In genomic region chr22:46593211-46593676, GRCh38 we compare ENCODE assay signal across 11 cellular contexts. TPM values are rescaled to one million over a fixed set of nuclear protein-coding genes. Genes with fewer than 3 reads are reported as not detected.
A peak's percentile ranks its signal among the peaks of the same experiment; 100 is the strongest.
DNase-seq lines count a peak whose midpoint lies in the region; ATAC-seq, FAIRE-seq and TF ChIP-seq lines count a peak whose summit lies in the region.
"Had no signal": no experiment of that assay in that cellular context is flagged by ENCODE, and none has a peak within 500 bp of the region (broad histone marks: within the 10 kb centered on the region; RNA-seq: fewer than 3 reads in every experiment).

No MANE protein-coding gene starts in this region.

- TF ChIP-seq EP300 in HepG2 (IDR thresholded peaks at IDR 0.05; ENCODE audit: low read depth in 2 of 2, low read length in 2 of 2): no peak
- TF ChIP-seq EP300 in HepG2 (CRISPR knock-in tag; IDR thresholded peaks at IDR 0.05; ENCODE audit: borderline replicate concordance): no peak

- TF ChIP-seq CTCF in right lobe of liver (IDR thresholded peaks at IDR 0.05) (no peak), HepG2 (CRISPR knock-in tag; IDR thresholded peaks at IDR 0.05) (no peak), lower lobe of right lung (IDR thresholded peaks at IDR 0.05) (no peak)

- H3K36me3 Mint-ChIP-seq in activated CD8-positive, alpha-beta T cell treated with anti-CD3 and anti-CD28 coated beads, Interleukin-2, amount 10 ng/mL, durations not matched to agents 7 days and 5 days (ENCODE audit: low read depth): no peaks in the 10 kb centered on the region
- H3K36me3 Mint-ChIP-seq: CD4-positive, CD25-positive, alpha-beta regulatory T cell had no signal

- peak overlapping the region; percentile 69 for H3K4me3 Mint-ChIP-seq in activated CD8-positive, alpha-beta T cell treated with anti-CD3 and anti-CD28 coated beads, Interleukin-2, amount 10 ng/mL, durations not matched to agents 7 days and 5 days

- TF ChIP-seq POLR2A in right lobe of liver (IDR thresholded peaks at IDR 0.05): peak; percentile 57
- no peak for TF ChIP-seq POLR2A in HepG2 (IDR thresholded peaks at IDR 0.05; ENCODE audit: insufficient read depth in 1 of 2, low read depth in 2 of 2, low read length in 2 of 2)

- H3K4me3 ChIP-seq in right lobe of liver (no peak overlapping the region), HepG2 (replicated peaks in 1 of 3; ENCODE audit: insufficient read depth in 1 of 3, low read depth in 2 of 3, low read length in 3 of 3) (no peak overlapping the region), lower lobe of right lung (peak overlapping the region; percentile 31)

- no peak overlapping the region for H2AFZ ChIP-seq in HepG2 (ENCODE audit: low read length)

- peak; percentile 31 to 67 (median 55) for ATAC-seq in right lobe of liver
- ATAC-seq in HepG2: no peak
- ATAC-seq in activated CD8-positive, alpha-beta T cell treated with anti-CD3 and anti-CD28 coated beads, Interleukin-2, amount 10 ng/mL, durations not matched to agents 7 days and 5 days: peak; percentile 59
- peak; percentile 48 to 67 for ATAC-seq in lower lobe of right lung
- no peak for ATAC-seq in HG03521 (IDR thresholded peaks at IDR 0.05; ENCODE audit: unreplicated experiment)
- ATAC-seq in GM21447 (IDR thresholded peaks at IDR 0.05; ENCODE audit: unreplicated experiment): no peak

- WGBS in right lobe of liver (ENCODE audit: insufficient coverage, low coverage, low lambda C conversion rate, missing lambda C conversion rate): 85% methylated on average over 12 of the region's 19 CpGs
- WGBS in HepG2 (ENCODE audit: low lambda C conversion rate): 99% methylated on average over 18 of the region's 19 CpGs

- no peaks in the 10 kb centered on the region for H3K79me2 ChIP-seq in HepG2 (ENCODE audit: insufficient read depth, low read length)

- no peaks in the 10 kb centered on the region for H3K27me3 ChIP-seq in right lobe of liver
- H3K27me3 ChIP-seq in HepG2 (ENCODE audit: control insufficient read depth in 1 of 2, insufficient read depth in 2 of 2, low read length in 2 of 2): no peaks in the 10 kb centered on the region
- H3K27me3 ChIP-seq in lower lobe of right lung (ENCODE audit: low read depth): no peaks in the 10 kb centered on the region

- H3K27ac Mint-ChIP-seq in activated CD8-positive, alpha-beta T cell treated with anti-CD3 and anti-CD28 coated beads, Interleukin-2, amount 10 ng/mL, durations not matched to agents 7 days and 5 days: peak overlapping the region; percentile 94

- H3K9me3 ChIP-seq in right lobe of liver (no peaks in the 10 kb centered on the region), HepG2 (ENCODE audit: low read length) (no peaks in the 10 kb centered on the region), lower lobe of right lung (no peaks in the 10 kb centered on the region)

- H3K9ac ChIP-seq in HepG2 (ENCODE audit: insufficient read depth, low read depth, low read length): no peak overlapping the region

- in situ Hi-C loops in HepG2 (cut with HindIII; ENCODE audit: extremely low pct_ligation_motif_present, low pct_unique_long_range_greater_than_20kb): no loop called here

- H3K4me1 ChIP-seq in right lobe of liver (no peaks in the 10 kb centered on the region), HepG2 (ENCODE audit: insufficient read depth, low read length) (no peaks in the 10 kb centered on the region), lower lobe of right lung (peaks cover 49% of the 10 kb centered on the region)

- peak overlapping the region in 2 of 3 donors; percentile 48 to 49 for H3K27ac ChIP-seq in right lobe of liver
- no peak overlapping the region for H3K27ac ChIP-seq in HepG2 (ENCODE audit: extremely low read length, insufficient read depth, low read length)
- peak overlapping the region; percentile 80 for H3K27ac ChIP-seq in lower lobe of right lung

- FAIRE-seq in HepG2 (lab: Jason Lieb, UNC): no peak

- H3K27me3 Mint-ChIP-seq in activated CD8-positive, alpha-beta T cell treated with anti-CD3 and anti-CD28 coated beads, Interleukin-2, amount 10 ng/mL, durations not matched to agents 7 days and 5 days (ENCODE audit: low read depth): peaks cover 2% of the 10 kb centered on the region
- H3K27me3 Mint-ChIP-seq: CD4-positive, CD25-positive, alpha-beta regulatory T cell had no signal

- no peaks in the 10 kb centered on the region for H4K20me1 ChIP-seq in HepG2 (ENCODE audit: insufficient read depth, low read length)

- CTCF ChIA-PET in HepG2 (lab: Yijun Ruan, JAX; ENCODE audit: low intra/inter-chr PET ratio, low total read pairs): no interaction called here
- CTCF ChIA-PET in activated CD8-positive, alpha-beta T cell treated with anti-CD3 and anti-CD28 coated beads, Interleukin-2, amount 10 ng/mL, durations not matched to agents 7 days and 5 days (lab: Charles Lee): no interaction called here

- POLR2A ChIA-PET in HepG2 (lab: Yijun Ruan, JAX): no interaction called here
- POLR2A ChIA-PET in activated CD8-positive, alpha-beta T cell treated with anti-CD3 and anti-CD28 coated beads, Interleukin-2, amount 10 ng/mL, durations not matched to agents 7 days and 5 days (lab: Charles Lee): interaction anchor here (2.2 kb wide), 1 partner anchor 21 kb away, joined by 6 read pairs; no protein-coding TSS in a partner anchor

- H3K36me3 ChIP-seq in right lobe of liver (no peaks in the 10 kb centered on the region), HepG2 (replicated peaks in 1 of 2; ENCODE audit: control insufficient read depth in 1 of 2, insufficient read depth in 2 of 2, low read length in 2 of 2) (no peaks in the 10 kb centered on the region), lower lobe of right lung (no peaks in the 10 kb centered on the region)

- no peak for TF ChIP-seq RAD21 in HepG2 (CRISPR knock-in tag; IDR thresholded peaks at IDR 0.05)

- no peak overlapping the region for H3K4me2 ChIP-seq in HepG2 (ENCODE audit: low read depth, low read length)

- intact Hi-C loops in right lobe of liver (cut with DNase I): no loop called here
- intact Hi-C loops in HepG2 (cut with micrococcal nuclease; ENCODE audit: unreplicated experiment): no loop called here
- intact Hi-C loops in lower lobe of right lung (cut with DNase I): no loop called here

- DNase-seq in right lobe of liver: peak; percentile 46 to 69 (median 49)
- DNase-seq in HepG2 (ENCODE audit: low spot score): no peak
- DNase-seq in activated CD8-positive, alpha-beta T cell treated with anti-CD3 and anti-CD28 coated beads, Interleukin-2, amount 10 ng/mL, durations not matched to agents 7 days and 5 days: peak; percentile 64
- peak; percentile 80 for DNase-seq in lower lobe of right lung
- no peak for DNase-seq in NCI-H187 treated with DMSO at 0.1 percent for 48 hours (lab: John Stamatoyannopoulos, UW)
- no peak for DNase-seq in amniotic stem cell (lab: John Stamatoyannopoulos, UW)
- DNase-seq: GOT3, NCI-H1436 had no signal

- no peaks in the 10 kb centered on the region for H3K9me3 Mint-ChIP-seq in activated CD8-positive, alpha-beta T cell treated with anti-CD3 and anti-CD28 coated beads, Interleukin-2, amount 10 ng/mL, durations not matched to agents 7 days and 5 days (ENCODE audit: insufficient read depth)
- H3K9me3 Mint-ChIP-seq: CD4-positive, CD25-positive, alpha-beta regulatory T cell had no signal

- peaks cover 54% of the 10 kb centered on the region for H3K4me1 Mint-ChIP-seq in activated CD8-positive, alpha-beta T cell treated with anti-CD3 and anti-CD28 coated beads, Interleukin-2, amount 10 ng/mL, durations not matched to agents 7 days and 5 days (ENCODE audit: low read depth)

- no TSS peak for BruUV-seq in HepG2 (replicated peaks; lab: Mats Ljungman, UMichigan)

RNA-seq across cellular contexts. Expression of gene GRAMD4, which starts 26.9 kb away (rescaled TPM):
- total RNA-seq in right lobe of liver (10 to 100 TPM; 29.7 to 72.0 (median 34.8) TPM), HepG2 (2016; rRNA removed; fragmentation: Illumina TruSeq; extraction: Trizol) (12.9 and 15.7 TPM in 2 replicates), lower lobe of right lung (58.1 TPM)
- 14.1 and 16.3 TPM in 2 replicates for total RNA-seq in HepG2 (2016; cell fraction: cytosol; rRNA removed; fragmentation: Illumina TruSeq; extraction: Trizol; ENCODE audit: low read depth)
- 6.4 and 16.5 TPM in 2 replicates for total RNA-seq in HepG2 (2016; cell fraction: insoluble cytoplasmic fraction; rRNA removed; fragmentation: Illumina TruSeq; extraction: Trizol)
- 12.4 and 12.8 TPM in 2 replicates for total RNA-seq in HepG2 (2016; cell fraction: membrane; rRNA removed; fragmentation: Illumina TruSeq; extraction: Trizol)
- 23.1 and 33.6 TPM in 2 replicates for total RNA-seq in HepG2 (2016; cell fraction: nucleus; rRNA removed; fragmentation: Illumina TruSeq; extraction: Trizol)
- 15.2 and 16.8 TPM in 2 replicates for polyA plus RNA-seq in HepG2 (2011; rRNA removed)
- 9.6 and 13.3 TPM in 2 replicates for polyA plus RNA-seq in HepG2 (2011; cell fraction: cytosol; rRNA removed)
- polyA plus RNA-seq in HepG2 (2011; cell fraction: nucleus; rRNA removed): 31.6 and 32.7 TPM in 2 replicates
- 11.1 and 12.7 TPM in 2 replicates for polyA plus RNA-seq in HepG2 (2012)
- polyA plus RNA-seq in HepG2 (2016; cell fraction: cytosol; fragmentation: Illumina TruSeq; extraction: Trizol; ENCODE audit: low read depth): 2.2 and 2.8 TPM in 2 replicates
- 5.3 and 6.3 TPM in 2 replicates for polyA plus RNA-seq in HepG2 (2016; cell fraction: insoluble cytoplasmic fraction; fragmentation: Illumina TruSeq; extraction: Trizol; ENCODE audit: low read depth)
- 4.4 and 6.1 TPM in 2 replicates for polyA plus RNA-seq in HepG2 (2016; cell fraction: membrane; fragmentation: Illumina TruSeq; extraction: Trizol; ENCODE audit: low read depth)
- polyA plus RNA-seq in HepG2 (2016; cell fraction: nucleus; fragmentation: Illumina TruSeq; extraction: Trizol; ENCODE audit: insufficient read depth, low read depth): 20.4 and 22.4 TPM in 2 replicates
- polyA minus RNA-seq in HepG2 (2011; rRNA and poly(A)+ RNA removed; ENCODE audit: low replicate concordance): 27.9 and 38.7 TPM in 2 replicates
- polyA minus RNA-seq in HepG2 (2011; cell fraction: cytosol; rRNA and poly(A)+ RNA removed): 10.0 and 13.9 TPM in 2 replicates
- 18.5 and 30.2 TPM in 2 replicates for polyA minus RNA-seq in HepG2 (2011; cell fraction: nucleus; rRNA and poly(A)+ RNA removed)
- total RNA-seq in activated CD8-positive, alpha-beta T cell treated with anti-CD3 and anti-CD28 coated beads, Interleukin-2, amount 10 ng/mL, durations not matched to agents 7 days and 5 days: 10 to 100 TPM; 41.2 to 42.1 TPM

RNA-seq across cellular contexts. Expression of gene CELSR1, which starts 55.8 kb away (rescaled TPM):
- 1 to 10 TPM; 2.9 to 8.2 (median 5.0) TPM for total RNA-seq in right lobe of liver
- 1.5 and 1.8 TPM in 2 replicates for total RNA-seq in HepG2 (2016; rRNA removed; fragmentation: Illumina TruSeq; extraction: Trizol)
- 0.53 and 0.71 TPM in 2 replicates for total RNA-seq in HepG2 (2016; cell fraction: cytosol; rRNA removed; fragmentation: Illumina TruSeq; extraction: Trizol; ENCODE audit: low read depth)
- 1.1 and 1.6 TPM in 2 replicates for total RNA-seq in HepG2 (2016; cell fraction: insoluble cytoplasmic fraction; rRNA removed; fragmentation: Illumina TruSeq; extraction: Trizol)
- 0.62 and 0.71 TPM in 2 replicates for total RNA-seq in HepG2 (2016; cell fraction: membrane; rRNA removed; fragmentation: Illumina TruSeq; extraction: Trizol)
- 2.1 and 2.2 TPM in 2 replicates for total RNA-seq in HepG2 (2016; cell fraction: nucleus; rRNA removed; fragmentation: Illumina TruSeq; extraction: Trizol)
- 0.78 and 0.84 TPM in 2 replicates for polyA plus RNA-seq in HepG2 (2011; rRNA removed)
- 0.49 and 0.62 TPM in 2 replicates for polyA plus RNA-seq in HepG2 (2011; cell fraction: cytosol; rRNA removed)
- polyA plus RNA-seq in HepG2 (2011; cell fraction: nucleus; rRNA removed): 2.1 and 3.6 TPM in 2 replicates
- 0.75 and 0.95 TPM in 2 replicates for polyA plus RNA-seq in HepG2 (2012)
- 0.17 and 0.26 TPM in 2 replicates for polyA plus RNA-seq in HepG2 (2016; cell fraction: cytosol; fragmentation: Illumina TruSeq; extraction: Trizol; ENCODE audit: low read depth)
- 0.76 and 1.3 TPM in 2 replicates for polyA plus RNA-seq in HepG2 (2016; cell fraction: insoluble cytoplasmic fraction; fragmentation: Illumina TruSeq; extraction: Trizol; ENCODE audit: low read depth)
- 0.38 and 0.70 TPM in 2 replicates for polyA plus RNA-seq in HepG2 (2016; cell fraction: membrane; fragmentation: Illumina TruSeq; extraction: Trizol; ENCODE audit: low read depth)
- 4.1 and 5.1 TPM in 2 replicates for polyA plus RNA-seq in HepG2 (2016; cell fraction: nucleus; fragmentation: Illumina TruSeq; extraction: Trizol; ENCODE audit: insufficient read depth, low read depth)
- 4.5 and 19.4 TPM in 2 replicates for polyA minus RNA-seq in HepG2 (2011; rRNA and poly(A)+ RNA removed; ENCODE audit: low replicate concordance)
- polyA minus RNA-seq in HepG2 (2011; cell fraction: cytosol; rRNA and poly(A)+ RNA removed): 0.30 and 1.1 TPM in 2 replicates
- 2.0 and 3.5 TPM in 2 replicates for polyA minus RNA-seq in HepG2 (2011; cell fraction: nucleus; rRNA and poly(A)+ RNA removed)
- total RNA-seq in activated CD8-positive, alpha-beta T cell treated with anti-CD3 and anti-CD28 coated beads, Interleukin-2, amount 10 ng/mL, durations not matched to agents 7 days and 5 days: under 1 TPM in 1 of 2 experiments, not detected in 1; 0.08 TPM
- 51.8 TPM for total RNA-seq in lower lobe of right lung

Comparison
In these comparisons a context has a peak if more than half of its experiments do, and no peak if none do; other contexts are left out.
1. ATAC-seq: peak in right lobe of liver (4 of 4), activated CD8-positive, alpha-beta T cell treated with anti-CD3 and anti-CD28 coated beads, Interleukin-2, amount 10 ng/mL, durations not matched to agents 7 days and 5 days (single experiment) and lower lobe of right lung (2 of 2); none in HepG2 (single experiment), HG03521 (single experiment) and GM21447 (single experiment).
2. DNase-seq: peak in right lobe of liver (3 of 3), activated CD8-positive, alpha-beta T cell treated with anti-CD3 and anti-CD28 coated beads, Interleukin-2, amount 10 ng/mL, durations not matched to agents 7 days and 5 days (single experiment) and lower lobe of right lung (single experiment); none in HepG2 (single experiment), NCI-H187 treated with DMSO at 0.1 percent for 48 hours (single experiment) and amniotic stem cell (single experiment).